7 cellular contexts compared by ENCODE assay signal in genomic region chr12:89162704-89163261, GRCh38.
DNase-seq lines count a peak whose midpoint lies in the region; ATAC-seq, FAIRE-seq and TF ChIP-seq lines count a peak whose summit lies in the region.

No MANE protein-coding gene starts in this region.

- peaks cover 2% of the 10 kb centered on the region; the same call in 1 of the 2 replicates for H3K27me3 Mint-ChIP-seq in HFFc6 (ENCODE audit: insufficient read depth)

- H3K4me1 ChIP-seq in SJSA1 (replicated peaks): peaks cover 10% of the 10 kb centered on the region
- H3K4me1 ChIP-seq in body of pancreas: no peaks in the 10 kb centered on the region
- peaks cover 30% of the 10 kb centered on the region for H3K4me1 ChIP-seq in lower lobe of right lung

- H3K36me3 Mint-ChIP-seq in HFFc6 (ENCODE audit: low read depth): no peaks in the 10 kb centered on the region

- H3K27ac Mint-ChIP-seq in HFFc6: no peak overlapping the region

- H3K27me3 ChIP-seq in SJSA1 (replicated peaks) (no peaks in the 10 kb centered on the region), body of pancreas (no peaks in the 10 kb centered on the region), lower lobe of right lung (ENCODE audit: low read depth) (no peaks in the 10 kb centered on the region)

- no peak for TF ChIP-seq POLR2A in body of pancreas (IDR thresholded peaks at IDR 0.05)

- H3K27ac ChIP-seq in SJSA1: peak overlapping the region; percentile 54
- peak overlapping the region in 1 of 4 donors; percentile 58 for H3K27ac ChIP-seq in body of pancreas
- H3K27ac ChIP-seq in lower lobe of right lung: peak overlapping the region; percentile 72

- intact Hi-C loops in body of pancreas (cut with DNase I): no loop called here
- intact Hi-C loops in lower lobe of right lung (cut with DNase I): no loop called here

- no peak overlapping the region for H3K4me3 Mint-ChIP-seq in HFFc6

- H3K4me3 ChIP-seq in SJSA1: no peak overlapping the region
- no peak overlapping the region for H3K4me3 ChIP-seq in body of pancreas
- no peak overlapping the region for H3K4me3 ChIP-seq in lower lobe of right lung

- H3K36me3 ChIP-seq in SJSA1 (no peaks in the 10 kb centered on the region), body of pancreas (replicated peaks in 1 of 2; ENCODE audit: insufficient read depth in 1 of 2, low read depth in 2 of 2) (no peaks in the 10 kb centered on the region), lower lobe of right lung (no peaks in the 10 kb centered on the region)

- H3K9me3 ChIP-seq in SJSA1 (replicated peaks) (no peaks in the 10 kb centered on the region), body of pancreas (no peaks in the 10 kb centered on the region), lower lobe of right lung (no peaks in the 10 kb centered on the region)

- no peak for FAIRE-seq in frontal cortex (lab: Jason Lieb, UNC)

- 81 to 93% methylated on average over 1 of the region's 1 CpG for WGBS in body of pancreas, 2 donors

- DNase-seq in HFFc6: peak; percentile 99
- DNase-seq in SJSA1 (ENCODE audit: low read depth in 1 of 2, low spot score in 2 of 2): peak; percentile 47 to 58
- DNase-seq in body of pancreas: peak in 3 of 4 donors; percentile 18 to 79 (median 30)
- peak; percentile 70 for DNase-seq in lower lobe of right lung
- DNase-seq in stimulated activated CD8-positive, alpha-beta memory T cell treated with anti-CD3 and anti-CD28 coated beads, Interleukin-7, amount 100 ng/mL, for 24 hours (ENCODE audit: low read depth): peak; percentile 39
- no peak for DNase-seq in frontal cortex (ENCODE audit: low spot score in 2 of 2)

- no peaks in the 10 kb centered on the region for H3K9me3 Mint-ChIP-seq in HFFc6

- ATAC-seq in body of pancreas (peak; percentile 77), lower lobe of right lung (peak; percentile 81 to 87), GM19324 (IDR thresholded peaks at IDR 0.05; ENCODE audit: low FRiP score, unreplicated experiment) (no peak)

- no peak for TF ChIP-seq CTCF in HFFc6 (IDR thresholded peaks at IDR 0.05)
- TF ChIP-seq CTCF in body of pancreas (IDR thresholded peaks at IDR 0.05): no peak
- TF ChIP-seq CTCF in lower lobe of right lung (IDR thresholded peaks at IDR 0.05): no peak

- peaks cover 23% of the 10 kb centered on the region for H3K4me1 Mint-ChIP-seq in HFFc6 (ENCODE audit: low read depth)

Comparison
In these comparisons a context has a peak if more than half of its experiments do, and no peak if none do; other contexts are left out.
1. DNase-seq: peak in HFFc6 (single experiment), SJSA1 (2 of 2), body of pancreas (3 of 4), lower lobe of right lung (single experiment) and stimulated activated CD8-positive, alpha-beta memory T cell treated with anti-CD3 and anti-CD28 coated beads, Interleukin-7, amount 100 ng/mL, for 24 hours (single experiment); none in frontal cortex (0 of 2).